ENCODE assay signal across 8 cellular contexts in the genomic region with DNA sequence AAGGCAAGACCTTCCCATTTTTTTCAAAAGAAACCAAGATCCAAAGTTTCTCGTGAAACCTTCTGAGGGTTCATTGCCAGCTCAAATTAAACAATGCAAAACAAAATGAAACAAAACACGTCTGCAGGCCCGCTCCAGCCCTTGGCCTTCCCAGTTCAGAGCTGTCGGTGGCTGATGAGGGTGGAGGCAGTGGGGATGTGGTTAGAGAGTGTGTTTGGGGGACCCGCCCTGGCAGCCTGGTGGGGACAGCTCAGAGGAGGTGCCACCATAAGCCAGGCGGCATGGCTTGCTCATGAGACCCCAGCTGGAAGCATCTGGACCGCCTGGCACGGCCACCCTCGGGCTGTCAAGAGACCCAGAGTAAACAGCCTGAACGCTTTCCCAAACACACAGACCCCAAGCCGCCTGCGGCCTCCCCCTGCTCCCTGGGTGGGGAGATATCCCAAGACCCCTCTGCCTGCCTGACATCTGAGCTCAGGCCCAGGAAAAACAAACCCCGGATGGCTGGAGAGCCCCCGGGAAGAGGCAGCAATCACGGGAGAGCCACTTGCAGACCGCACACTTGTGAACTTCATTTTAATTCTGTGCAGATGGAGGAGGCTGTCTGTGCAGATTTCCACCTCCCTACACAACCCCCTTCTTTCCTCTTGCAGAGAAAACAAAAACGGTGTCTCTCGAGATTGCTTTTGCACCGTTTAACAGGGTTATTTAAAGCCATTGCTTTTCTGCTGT. TPM values are rescaled to one million over a fixed set of nuclear protein-coding genes. Genes with fewer than 3 reads are reported as not detected.
A peak's percentile ranks its signal among the peaks of the same experiment; 100 is the strongest.
DNase-seq lines count a peak whose midpoint lies in the region; ATAC-seq and TF ChIP-seq lines count a peak whose summit lies in the region.

No MANE protein-coding gene starts in this region.

- no peaks in the 10 kb centered on the region for H3K9me3 ChIP-seq in osteoblast (ENCODE audit: low read depth, low read length)

- peak overlapping the region; percentile 50 for H3K27ac ChIP-seq in osteoblast (ENCODE audit: low read depth, low read length)

- H3K27me3 ChIP-seq in GM06990 (replicated peaks; ENCODE audit: control insufficient read depth, insufficient read depth, low read length) (no peaks in the 10 kb centered on the region), osteoblast (ENCODE audit: insufficient read depth, low read length) (no peaks in the 10 kb centered on the region)

- DNase-seq in GM06990 (ENCODE audit: extremely low read depth, insufficient read length): peak; percentile 61
- peak; percentile 15 for DNase-seq in T follicular helper cell (ENCODE audit: low read depth)
- DNase-seq in osteoblast (ENCODE audit: insufficient read length, low spot score, missing footprints): peak; percentile 90
- no peak for DNase-seq in occipital lobe (lab: John Stamatoyannopoulos, UW)
- DNase-seq in NCI-H128 (lab: John Stamatoyannopoulos, UW; ENCODE audit: unreplicated experiment): no peak
- no peak for DNase-seq in DMS53 treated with DMSO at 0.1 percent for 48 hours (lab: John Stamatoyannopoulos, UW; ENCODE audit: unreplicated experiment)

- H3K4me2 ChIP-seq in osteoblast (ENCODE audit: insufficient read depth, low read length): peak overlapping the region; percentile 84

- no peaks in the 10 kb centered on the region for H3K36me3 Mint-ChIP-seq in brain

- H3K4me1 Mint-ChIP-seq in brain: peaks cover 29% of the 10 kb centered on the region

- H3K36me3 ChIP-seq in GM06990 (ENCODE audit: control insufficient read depth, insufficient read depth, low read length): no peaks in the 10 kb centered on the region
- H3K36me3 ChIP-seq in osteoblast (ENCODE audit: insufficient read depth, low read length): no peaks in the 10 kb centered on the region

- peak overlapping the region; percentile 64 to 92 (median 77) for H3K27ac Mint-ChIP-seq in brain

- H3K79me2 ChIP-seq in osteoblast (ENCODE audit: insufficient read depth, low read length): no peaks in the 10 kb centered on the region

- peak overlapping the region in 1 of 5 experiments; percentile 32 for H3K4me3 Mint-ChIP-seq in brain

- no peaks in the 10 kb centered on the region for H4K20me1 ChIP-seq in osteoblast (ENCODE audit: insufficient read depth, low read length)

- ATAC-seq in HG02610 (IDR thresholded peaks at IDR 0.05; ENCODE audit: unreplicated experiment): no peak

- TF ChIP-seq CTCF in GM06990 (IDR thresholded peaks at IDR 0.05; ENCODE audit: insufficient read depth, low read length, poor library complexity, severe bottlenecking) (no peak), brain (conservative IDR thresholded peaks at IDR 0.05) (no peak), osteoblast (IDR thresholded peaks at IDR 0.05; ENCODE audit: extremely low read depth, low read depth, low read length) (no peak)

- peak overlapping the region; percentile 97 for H2AFZ ChIP-seq in osteoblast (ENCODE audit: low read length)

- no peaks in the 10 kb centered on the region for H3K27me3 Mint-ChIP-seq in brain

- H3K9me3 Mint-ChIP-seq in brain: peaks cover 0 to 14% (median 4%) of the 10 kb centered on the region in 5 experiments

- peaks cover 12% of the 10 kb centered on the region for H3K4me1 ChIP-seq in osteoblast (ENCODE audit: insufficient read depth, low read length)

- H3K4me3 ChIP-seq in GM06990 (replicated peaks; ENCODE audit: low read depth, low read length) (peak overlapping the region; percentile 25), osteoblast (ENCODE audit: insufficient read depth, low read length) (peak overlapping the region; percentile 58)

RNA-seq across cellular contexts. Expression of gene LITAF, which starts 35.4 kb away (rescaled TPM):
- polyA plus RNA-seq in brain (ENCODE audit: insufficient read depth, low read depth, low replicate concordance): 96.6 TPM
- total RNA-seq in osteoblast: 33.3 and 38.6 TPM in 2 replicates
- 13.7 TPM for total RNA-seq in occipital lobe

RNA-seq across cellular contexts. Expression of gene SNN, which starts 46.2 kb away (rescaled TPM):
- polyA plus RNA-seq in brain (ENCODE audit: insufficient read depth, low read depth, low replicate concordance): 97.4 TPM
- total RNA-seq in osteoblast (13.0 and 13.8 TPM in 2 replicates), occipital lobe (143 TPM)

Comparison
In these comparisons a context has a peak if more than half of its experiments do, and no peak if none do; other contexts are left out.
1. DNase-seq: peak in GM06990 (single experiment), T follicular helper cell (single experiment) and osteoblast (single experiment); none in occipital lobe (single experiment), NCI-H128 (single experiment) and DMS53 treated with DMSO at 0.1 percent for 48 hours (single experiment).